8 cellular contexts compared by ENCODE assay signal in the genomic region with DNA sequence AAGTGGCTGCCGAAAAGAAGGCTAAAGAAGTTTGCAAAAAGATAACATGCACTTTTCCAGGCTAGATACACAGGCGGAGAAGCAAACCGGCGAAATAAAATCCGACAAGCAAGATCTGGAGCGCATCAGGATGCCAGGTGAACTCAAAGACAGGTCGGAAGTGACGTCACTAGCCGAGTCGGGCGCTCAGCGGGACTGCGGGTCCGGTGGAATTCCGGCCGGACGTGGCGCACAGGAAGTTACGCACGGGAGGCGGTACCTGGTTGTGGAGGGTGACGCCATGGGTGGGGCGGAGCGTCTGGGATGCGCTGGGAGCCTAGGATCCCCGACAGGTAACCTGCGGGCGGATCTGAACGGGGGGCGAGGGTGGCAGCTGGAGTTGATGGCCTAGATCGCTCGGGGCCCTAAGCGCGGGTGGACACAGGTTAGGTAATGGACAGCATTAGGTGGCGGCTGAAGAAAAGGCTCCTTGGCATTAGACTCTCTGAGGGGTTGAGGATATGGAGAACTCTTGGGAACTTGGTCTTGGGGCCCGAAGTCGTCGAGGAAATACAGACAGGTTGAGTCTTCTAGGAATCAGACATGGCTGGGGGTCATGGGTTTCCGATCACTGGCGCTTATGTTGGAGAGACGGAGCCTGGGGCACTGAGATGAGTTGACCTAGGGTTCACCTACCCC. TPM values are rescaled to one million over a fixed set of nuclear protein-coding genes. Genes with fewer than 3 reads are reported as not detected.
DNase-seq lines count a peak whose midpoint lies in the region; ATAC-seq and TF ChIP-seq lines count a peak whose summit lies in the region.

No MANE protein-coding gene starts in this region.

- peaks cover 0 to 14% (median 10%) of the 10 kb centered on the region in 12 donors for H3K4me1 ChIP-seq in heart left ventricle
- peaks cover 5% of the 10 kb centered on the region for H3K4me1 ChIP-seq in parathyroid adenoma
- peaks cover 0 to 14% (median 3%) of the 10 kb centered on the region in 4 donors for H3K4me1 ChIP-seq in tibial nerve

- H3K4me3 ChIP-seq in heart left ventricle (peak overlapping the region; percentile 60 to 83 (median 72)), parathyroid adenoma (ENCODE audit: low read depth, low read length) (peak overlapping the region; percentile 94), tibial nerve (peak overlapping the region; percentile 51 to 89 (median 62))

- 2 to 4% (median 2%) methylated on average over 38 to 41 of the region's 41 CpGs for WGBS in heart left ventricle, 4 donors
- 1 to 4% methylated on average over 34 to 40 of the region's 41 CpGs for WGBS in tibial nerve, 2 donors

- intact Hi-C loops in heart left ventricle (cut with DNase I), result loop anchor here in 1 of 10 donors (5.0 kb wide), 1 partner anchor 214 kb away; a partner anchor contains a TSS

- peak overlapping the region; percentile 97 for H2AFZ ChIP-seq in parathyroid adenoma

- DNase-seq in GM10266 (ENCODE audit: extremely low spot score) (peak; percentile 94), NCI-H1417 treated with DMSO at 0.1 percent for 48 hours (lab: John Stamatoyannopoulos, UW) (peak; percentile 89), SW480 (ENCODE audit: low spot score) (peak; percentile 96), amniotic epithelial cell (ENCODE audit: low read depth) (peak; percentile 92), heart left ventricle (peak; percentile 95 to 97 (median 97)), tibial nerve (ENCODE audit: low spot score in 2 of 2) (peak; percentile 85 to 88)

- H3K36me3 ChIP-seq in heart left ventricle (peaks cover 0 to 2% (median 0%) of the 10 kb centered on the region in 9 donors), parathyroid adenoma (ENCODE audit: control insufficient read depth, insufficient read depth, low read length) (no peaks in the 10 kb centered on the region), tibial nerve (peaks cover 0 to 8% (median 0%) of the 10 kb centered on the region in 3 donors)

- TF ChIP-seq EP300 in tibial nerve (IDR thresholded peaks at IDR 0.05), result peak; percentile 84 to 97

- H3K9me3 ChIP-seq in heart left ventricle (no peaks in the 10 kb centered on the region), parathyroid adenoma (ENCODE audit: control insufficient read depth, low read length) (no peaks in the 10 kb centered on the region), tibial nerve (no peaks in the 10 kb centered on the region)

- H3K27me3 ChIP-seq in heart left ventricle (peaks cover 0 to 12% (median 0%) of the 10 kb centered on the region in 9 donors), parathyroid adenoma (ENCODE audit: control insufficient read depth, insufficient read depth, low read length) (no peaks in the 10 kb centered on the region), tibial nerve (peaks cover 0 to 22% of the 10 kb centered on the region in 2 donors)

- ATAC-seq in HG02623 (IDR thresholded peaks at IDR 0.05; ENCODE audit: unreplicated experiment) (peak; percentile 98), heart left ventricle (peak; percentile 99 to 100 (median 100))

- TF ChIP-seq POLR2A in heart left ventricle (IDR thresholded peaks at IDR 0.05) (peak in 1 of 2 donors; percentile 47), tibial nerve (IDR thresholded peaks at IDR 0.05) (peak in 1 of 2 donors; percentile 59)

- TF ChIP-seq CTCF in GM10266 (IDR thresholded peaks at IDR 0.05; ENCODE audit: control insufficient read depth, insufficient read depth, low read depth, missing control alignments), result no peak
- TF ChIP-seq CTCF in heart left ventricle (IDR thresholded peaks at IDR 0.05), result no peak
- TF ChIP-seq CTCF in parathyroid adenoma (IDR thresholded peaks at IDR 0.05), result no peak
- peak in 2 of 5 experiments; percentile 8 to 30 for TF ChIP-seq CTCF in tibial nerve (IDR thresholded peaks at IDR 0.05)

- peaks cover 7% of the 10 kb centered on the region for H3K79me2 ChIP-seq in parathyroid adenoma

- peak overlapping the region; percentile 38 for H3K9ac ChIP-seq in parathyroid adenoma

- H3K27ac ChIP-seq in heart left ventricle (peak overlapping the region in 9 of 12 donors; percentile 6 to 61 (median 51)), parathyroid adenoma (peak overlapping the region; percentile 73), tibial nerve (peak overlapping the region in 2 of 4 donors; percentile 48 to 75)

- H3K4me2 ChIP-seq in parathyroid adenoma (ENCODE audit: low read length), result peak overlapping the region; percentile 98

RNA-seq across cellular contexts. Expression of a gene that starts 29.0 kb away (rescaled TPM):
- total RNA-seq in heart left ventricle (10 to 100 TPM; 12.3 to 26.0 (median 17.5) TPM), tibial nerve (1 to 10 TPM; 3.1 to 5.2 (median 4.1) TPM)
- 1 to 10 TPM; 5.1 to 5.9 TPM for polyA plus RNA-seq in heart left ventricle
